ENCODE assay signal across 12 cellular contexts in the genomic region with DNA sequence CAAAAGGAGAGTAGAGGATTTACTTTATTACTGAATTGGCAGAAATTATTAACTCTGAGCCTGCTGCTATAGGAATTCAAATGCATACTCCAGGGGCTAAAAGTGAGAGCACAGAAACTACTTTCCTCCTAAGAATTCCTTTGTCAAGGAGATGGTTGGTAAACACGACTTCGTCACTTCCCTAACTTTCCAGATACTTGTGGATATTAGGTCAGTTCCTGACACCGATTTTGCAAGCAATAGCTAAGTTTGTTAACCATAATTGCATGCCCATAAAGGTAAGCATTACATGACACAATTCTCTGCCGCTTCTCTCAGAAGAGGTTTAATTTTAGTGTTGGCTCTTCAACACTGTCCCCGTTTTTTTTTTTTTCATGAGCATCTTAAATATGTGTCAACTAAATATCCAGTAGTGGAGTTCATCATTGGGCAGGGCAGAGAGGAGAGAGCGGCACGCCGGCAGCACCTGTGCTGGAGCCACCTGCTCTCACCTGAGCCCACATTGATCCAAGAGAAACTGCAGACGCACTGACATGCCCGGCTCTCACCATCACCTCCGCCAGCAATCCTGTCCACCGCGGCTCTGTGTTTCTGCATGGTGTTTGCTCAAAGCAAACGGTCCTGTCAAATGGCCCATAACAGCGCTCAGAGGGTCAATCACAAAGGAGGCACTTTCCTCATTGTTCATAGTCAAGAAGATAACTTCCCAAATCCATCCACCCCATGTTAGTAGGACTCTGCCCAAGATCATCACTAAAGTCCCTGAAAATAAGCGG. TPM values are rescaled to one million over a fixed set of nuclear protein-coding genes. Genes with fewer than 3 reads are reported as not detected.
DNase-seq lines count a peak whose midpoint lies in the region; ATAC-seq and TF ChIP-seq lines count a peak whose summit lies in the region.
"Had no signal": no experiment of that assay in that cellular context is flagged by ENCODE, and none has a peak within 500 bp of the region (broad histone marks: within the 10 kb centered on the region; RNA-seq: fewer than 3 reads in every experiment).

No MANE protein-coding gene starts in this region.

- peaks cover 51% of the 10 kb centered on the region for H4K20me1 ChIP-seq in MM.1S (ENCODE audit: insufficient read depth, low read length)
- peaks cover 72% of the 10 kb centered on the region for H4K20me1 ChIP-seq in osteoblast (ENCODE audit: insufficient read depth, low read length)

- H3K36me3 Mint-ChIP-seq in activated CD4-positive, alpha-beta T cell treated with anti-CD3 and anti-CD28 coated beads, Interleukin-2, amount 10 ng/mL, durations not matched to agents 7 days and 5 days (ENCODE audit: low read depth) = peaks cover 13% of the 10 kb centered on the region
- peaks cover 37% of the 10 kb centered on the region for H3K36me3 Mint-ChIP-seq in effector memory CD8-positive, alpha-beta T cell (ENCODE audit: insufficient read depth)

- H2AFZ ChIP-seq in MM.1S (ENCODE audit: low read length) = no peak overlapping the region
- no peak overlapping the region for H2AFZ ChIP-seq in osteoblast (ENCODE audit: low read length)

- no peak overlapping the region for H3K27ac ChIP-seq in MM.1S (ENCODE audit: low read length)
- H3K27ac ChIP-seq in osteoblast (ENCODE audit: low read depth, low read length) = no peak overlapping the region
- H3K27ac ChIP-seq in RWPE1 = no peak overlapping the region
- H3K27ac ChIP-seq: Peyer's patch, thoracic aorta had no signal

- H3K9me3 ChIP-seq in MM.1S (replicated peaks; ENCODE audit: insufficient read depth, low read length) = no peaks in the 10 kb centered on the region
- H3K9me3 ChIP-seq in osteoblast (ENCODE audit: low read depth, low read length) = no peaks in the 10 kb centered on the region
- H3K9me3 ChIP-seq: Peyer's patch, thoracic aorta had no signal

- H3K9me2 ChIP-seq in MM.1S (replicated peaks; ENCODE audit: insufficient read depth, low read length) = no peaks in the 10 kb centered on the region

- H3K9ac ChIP-seq in MM.1S (ENCODE audit: low read length) = peak overlapping the region; percentile 49; the same call in 1 of the 2 replicates

- no peak for ATAC-seq in effector memory CD8-positive, alpha-beta T cell (replicated peaks)

- no peak for TF ChIP-seq CTCF in MM.1S (IDR thresholded peaks at IDR 0.05; ENCODE audit: low read length)
- no peak for TF ChIP-seq CTCF in osteoblast (IDR thresholded peaks at IDR 0.05; ENCODE audit: extremely low read depth, low read depth, low read length)
- no peak for TF ChIP-seq CTCF in RWPE1 (conservative IDR thresholded peaks at IDR 0.05; ENCODE audit: low read depth)

- H3K4me1 Mint-ChIP-seq in activated CD4-positive, alpha-beta T cell treated with anti-CD3 and anti-CD28 coated beads, Interleukin-2, amount 10 ng/mL, durations not matched to agents 7 days and 5 days = peaks cover 45% of the 10 kb centered on the region
- H3K4me1 Mint-ChIP-seq in effector memory CD8-positive, alpha-beta T cell (ENCODE audit: low read depth in 2 of 2) = peaks cover 57 to 60% of the 10 kb centered on the region in 2 donors

- H3K4me2 ChIP-seq in MM.1S (ENCODE audit: low read depth, low read length) = peak overlapping the region; percentile 91; the same call in 1 of the 2 replicates
- peak overlapping the region; percentile 97 for H3K4me2 ChIP-seq in osteoblast (ENCODE audit: insufficient read depth, low read length)

- no peaks in the 10 kb centered on the region for H3K27me3 ChIP-seq in MM.1S (replicated peaks; ENCODE audit: insufficient read depth, low read length)
- no peaks in the 10 kb centered on the region for H3K27me3 ChIP-seq in osteoblast (ENCODE audit: insufficient read depth, low read length)
- H3K27me3 ChIP-seq: Peyer's patch had no signal

- peak overlapping the region; percentile 89 for H3K27ac Mint-ChIP-seq in activated CD4-positive, alpha-beta T cell treated with anti-CD3 and anti-CD28 coated beads, Interleukin-2, amount 10 ng/mL, durations not matched to agents 7 days and 5 days
- peak overlapping the region; percentile 26 to 93 for H3K27ac Mint-ChIP-seq in effector memory CD8-positive, alpha-beta T cell

- H3K79me2 ChIP-seq in MM.1S (ENCODE audit: low read length) (peaks cover 78% of the 10 kb centered on the region), osteoblast (ENCODE audit: insufficient read depth, low read length) (peaks cover 76% of the 10 kb centered on the region)

- H3K4me1 ChIP-seq in MM.1S (ENCODE audit: low read length) (peaks cover 41% of the 10 kb centered on the region), osteoblast (ENCODE audit: insufficient read depth, low read length) (peaks cover 15% of the 10 kb centered on the region)

- H3K27me3 Mint-ChIP-seq in activated CD4-positive, alpha-beta T cell treated with anti-CD3 and anti-CD28 coated beads, Interleukin-2, amount 10 ng/mL, durations not matched to agents 7 days and 5 days = no peaks in the 10 kb centered on the region
- no peaks in the 10 kb centered on the region for H3K27me3 Mint-ChIP-seq in effector memory CD8-positive, alpha-beta T cell

- DNase-seq in activated CD4-positive, alpha-beta T cell treated with anti-CD3 and anti-CD28 coated beads, Interleukin-2, amount 10 ng/mL, durations not matched to agents 7 days and 5 days = no peak
- no peak for DNase-seq in activated CD4-positive, alpha-beta T cell treated with anti-CD3 and anti-CD28 coated beads for 4 hours
- no peak for DNase-seq in MM.1S
- DNase-seq in effector memory CD8-positive, alpha-beta T cell = no peak
- peak; percentile 22 for DNase-seq in osteoblast (ENCODE audit: insufficient read length, low spot score, missing footprints)
- DNase-seq in anterior cingulate cortex (lab: John Stamatoyannopoulos, UW) = no peak
- DNase-seq in RWPE1 (ENCODE audit: low spot score) = no peak
- no peak for DNase-seq in stimulated activated CD4-positive, alpha-beta T cell treated with anti-CD3 and anti-CD28 coated beads, Interleukin-2, amount 100 ng/mL, for 48 hours
- DNase-seq: NCI-H1930, Peyer's patch, posterior cingulate gyrus had no signal

- no peaks in the 10 kb centered on the region for H3K9me3 Mint-ChIP-seq in activated CD4-positive, alpha-beta T cell treated with anti-CD3 and anti-CD28 coated beads, Interleukin-2, amount 10 ng/mL, durations not matched to agents 7 days and 5 days
- H3K9me3 Mint-ChIP-seq in effector memory CD8-positive, alpha-beta T cell = no peaks in the 10 kb centered on the region

- H3K4me3 Mint-ChIP-seq in activated CD4-positive, alpha-beta T cell treated with anti-CD3 and anti-CD28 coated beads, Interleukin-2, amount 10 ng/mL, durations not matched to agents 7 days and 5 days = no peak overlapping the region
- H3K4me3 Mint-ChIP-seq in effector memory CD8-positive, alpha-beta T cell = peak overlapping the region; percentile 20 to 96

- CTCF ChIA-PET in activated CD4-positive, alpha-beta T cell treated with anti-CD3 and anti-CD28 coated beads, Interleukin-2, amount 10 ng/mL, durations not matched to agents 7 days and 5 days (lab: Charles Lee) = interaction anchor here (0.6 to 1.7 kb wide), 4 partner anchors 10 to 617 kb away, joined by 3 to 7 read pairs (median 4); no protein-coding TSS in a partner anchor
- CTCF ChIA-PET in RWPE1 (lab: Yijun Ruan, JAX) = no interaction called here

- H3K4me3 ChIP-seq in MM.1S (ENCODE audit: low read length) = no peak overlapping the region
- no peak overlapping the region for H3K4me3 ChIP-seq in osteoblast (ENCODE audit: insufficient read depth, low read length)
- H3K4me3 ChIP-seq: Peyer's patch, thoracic aorta had no signal

- no peaks in the 10 kb centered on the region; the same call in 1 of the 2 replicates for H3K36me3 ChIP-seq in MM.1S (replicated peaks; ENCODE audit: insufficient read depth, low read length)
- peaks cover 30% of the 10 kb centered on the region for H3K36me3 ChIP-seq in osteoblast (ENCODE audit: insufficient read depth, low read length)
- H3K36me3 ChIP-seq: thoracic aorta had no signal

- H3F3A ChIP-seq in MM.1S (ENCODE audit: insufficient read depth, low read length) = peaks cover 28% of the 10 kb centered on the region

- POLR2A ChIA-PET in activated CD4-positive, alpha-beta T cell treated with anti-CD3 and anti-CD28 coated beads, Interleukin-2, amount 10 ng/mL, durations not matched to agents 7 days and 5 days (lab: Charles Lee) = no interaction called here
- POLR2A ChIA-PET in RWPE1 (lab: Yijun Ruan, JAX; ENCODE audit: low non-redundant PET) = no interaction called here

RNA-seq across cellular contexts. Expression of gene MED26, which starts 2.6 kb away (rescaled TPM):
- 10 to 100 TPM; 14.6 to 15.6 TPM for total RNA-seq in activated CD4-positive, alpha-beta T cell treated with anti-CD3 and anti-CD28 coated beads, Interleukin-2, amount 10 ng/mL, durations not matched to agents 7 days and 5 days
- 5.8 and 6.5 TPM in 2 replicates for total RNA-seq in osteoblast

RNA-seq across cellular contexts. Expression of gene SMIM7, which starts 34.6 kb away (rescaled TPM):
- total RNA-seq in activated CD4-positive, alpha-beta T cell treated with anti-CD3 and anti-CD28 coated beads, Interleukin-2, amount 10 ng/mL, durations not matched to agents 7 days and 5 days = 10 to 100 TPM; 58.4 to 59.6 TPM
- total RNA-seq in osteoblast = 57.8 and 60.1 TPM in 2 replicates

RNA-seq across cellular contexts. Expression of gene TMEM38A, which starts 35.6 kb away (rescaled TPM):
- total RNA-seq in activated CD4-positive, alpha-beta T cell treated with anti-CD3 and anti-CD28 coated beads, Interleukin-2, amount 10 ng/mL, durations not matched to agents 7 days and 5 days = 1 to 10 TPM; 1.1 to 1.7 TPM
- total RNA-seq in osteoblast = 2.4 and 2.5 TPM in 2 replicates

RNA-seq across cellular contexts. Expression of gene SLC35E1, which starts 53.2 kb away (rescaled TPM):
- total RNA-seq in activated CD4-positive, alpha-beta T cell treated with anti-CD3 and anti-CD28 coated beads, Interleukin-2, amount 10 ng/mL, durations not matched to agents 7 days and 5 days = 10 to 100 TPM; 40.6 to 43.1 TPM
- 38.0 and 41.5 TPM in 2 replicates for total RNA-seq in osteoblast
